ENCODE assay signal across 11 cellular contexts in the genomic region with DNA sequence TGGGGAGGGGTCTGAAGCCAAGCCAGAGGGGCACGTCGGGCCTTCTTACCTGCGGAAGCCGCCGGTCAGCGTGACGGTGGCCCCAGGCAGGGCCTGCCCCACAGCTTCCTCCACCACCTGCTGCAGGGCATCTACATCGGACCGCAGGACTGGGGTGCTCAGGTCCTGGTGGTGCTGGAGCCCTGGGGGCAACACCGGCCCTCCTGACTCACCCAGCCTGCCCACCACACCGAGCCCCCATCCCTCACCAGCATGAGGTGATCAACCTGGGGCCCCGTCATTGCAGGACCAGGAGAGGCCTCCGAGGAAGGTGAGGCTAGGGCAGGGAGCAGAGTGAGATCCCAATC. TPM values are rescaled to one million over a fixed set of nuclear protein-coding genes. Genes with fewer than 3 reads are reported as not detected.
A peak's percentile ranks its signal among the peaks of the same experiment; 100 is the strongest.
DNase-seq lines count a peak whose midpoint lies in the region; ATAC-seq, FAIRE-seq and TF ChIP-seq lines count a peak whose summit lies in the region.
"Had no signal": no experiment of that assay in that cellular context is flagged by ENCODE, and none has a peak within 500 bp of the region (broad histone marks: within the 10 kb centered on the region; RNA-seq: fewer than 3 reads in every experiment).

No MANE protein-coding gene starts in this region.

- no peaks in the 10 kb centered on the region for H4K20me1 ChIP-seq in endothelial cell of umbilical vein (replicated peaks; ENCODE audit: control insufficient read depth, extremely low read depth, insufficient read depth, low read length)

- dilution Hi-C loops in endothelial cell of umbilical vein (cut with MboI; ENCODE audit: extremely low pct_ligation_motif_present, low sequenced_read_pairs), result no loop called here

- peaks cover 0 to 2% (median 0%) of the 10 kb centered on the region in 7 donors for H3K9me3 Mint-ChIP-seq in CD14-positive monocyte
- H3K9me3 Mint-ChIP-seq: GM23338 had no signal

- POLR2A ChIA-PET in endothelial cell of umbilical vein (lab: Charles Lee), result no interaction called here

- peaks cover 27% of the 10 kb centered on the region for H3K4me1 ChIP-seq in endothelial cell of umbilical vein (ENCODE audit: control insufficient read depth, extremely low read depth, insufficient read depth, low read length)
- H3K4me1 ChIP-seq in gastrocnemius medialis, result peaks cover 41 to 51% of the 10 kb centered on the region in 2 donors

- peak overlapping the region; percentile 95 to 99 (median 98) for H3K27ac Mint-ChIP-seq in CD14-positive monocyte
- H3K27ac Mint-ChIP-seq: GM23338 had no signal

- CTCF ChIA-PET in endothelial cell of umbilical vein (lab: Charles Lee), result interaction anchor here (1.3 kb wide), 2 partner anchors 9 to 15 kb away, joined by 3 to 4 read pairs; a partner anchor contains a TSS

- ATAC-seq in HG03432 (IDR thresholded peaks at IDR 0.05; ENCODE audit: unreplicated experiment) (peak; percentile 7), gastrocnemius medialis (no peak), GM21825 (IDR thresholded peaks at IDR 0.05; ENCODE audit: unreplicated experiment) (no peak)

- peaks cover 0 to 4% (median 0%) of the 10 kb centered on the region in 3 donors for H3K27me3 Mint-ChIP-seq in CD14-positive monocyte (ENCODE audit: low read depth in 3 of 3)

- TF ChIP-seq CTCF in CD14-positive monocyte (IDR thresholded peaks at IDR 0.05) (no peak), endothelial cell of umbilical vein (IDR thresholded peaks at IDR 0.05; ENCODE audit: extremely low read depth in 1 of 2, insufficient read depth in 1 of 2, low read depth in 1 of 2, low read length in 2 of 2) (no peak), gastrocnemius medialis (IDR thresholded peaks at IDR 0.05 in 4 of 5, conservative IDR thresholded peaks at IDR 0.05 in 1 of 5) (no peak)

- H3K4me3 ChIP-seq in endothelial cell of umbilical vein (replicated peaks in 1 of 3; ENCODE audit: insufficient read depth in 1 of 3, low read depth in 1 of 3, low read length in 3 of 3) (no peak overlapping the region), gastrocnemius medialis (no peak overlapping the region)
- H3K4me3 ChIP-seq: GM23338 had no signal

- DNase-seq in CD14-positive monocyte (ENCODE audit: low spot score) (no peak), endothelial cell of umbilical vein (ENCODE audit: low read depth, low spot score) (no peak), gastrocnemius medialis (no peak), OCI-M1 (lab: John Stamatoyannopoulos, UW) (no peak), AML-193 (lab: John Stamatoyannopoulos, UW) (no peak), hypothalamus (lab: John Stamatoyannopoulos, UW) (no peak)
- DNase-seq: COR-L47 had no signal

- H3K36me3 Mint-ChIP-seq in CD14-positive monocyte, result peaks cover 48 to 70% of the 10 kb centered on the region in 2 donors

- peak overlapping the region; percentile 57 for H3K9ac ChIP-seq in endothelial cell of umbilical vein (replicated peaks; ENCODE audit: extremely low read depth, insufficient read depth, low read length)

- H3K27me3 ChIP-seq in endothelial cell of umbilical vein (ENCODE audit: control insufficient read depth in 2 of 2, insufficient read depth in 2 of 2, low read length in 2 of 2) (no peaks in the 10 kb centered on the region), gastrocnemius medialis (no peaks in the 10 kb centered on the region)

- H2AFZ ChIP-seq in endothelial cell of umbilical vein (ENCODE audit: low read depth, low read length), result peak overlapping the region; percentile 30
- H2AFZ ChIP-seq: GM23338 had no signal

- no peaks in the 10 kb centered on the region for H3K9me1 ChIP-seq in endothelial cell of umbilical vein (replicated peaks; ENCODE audit: control insufficient read depth, extremely low read depth, insufficient read depth, low read length)

- H3K79me2 ChIP-seq in endothelial cell of umbilical vein (ENCODE audit: control insufficient read depth, insufficient read depth, low read length), result no peaks in the 10 kb centered on the region

- BruUV-seq in endothelial cell of umbilical vein (replicated peaks; lab: Mats Ljungman, UMichigan), result TSS peak; percentile 88

- H3K36me3 ChIP-seq in endothelial cell of umbilical vein (ENCODE audit: control insufficient read depth in 2 of 2, extremely low read depth in 1 of 2, insufficient read depth in 2 of 2, low read length in 2 of 2), result peaks cover 0 to 19% of the 10 kb centered on the region in 2 experiments
- H3K36me3 ChIP-seq in gastrocnemius medialis, result peaks cover 0 to 34% of the 10 kb centered on the region in 2 donors

- in situ Hi-C loops in gastrocnemius medialis (cut with MboI; ENCODE audit: low sequenced_read_pairs in 4 of 4), result no loop called here

- peaks cover 40% of the 10 kb centered on the region for H3K4me1 Mint-ChIP-seq in CD14-positive monocyte
- H3K4me1 Mint-ChIP-seq: GM23338 had no signal

- H3K27ac ChIP-seq in endothelial cell of umbilical vein (ENCODE audit: insufficient read depth, low read depth, low read length) (peak overlapping the region; percentile 95), gastrocnemius medialis (peak overlapping the region; percentile 71 to 87 (median 81))

- no peaks in the 10 kb centered on the region for H3K9me3 ChIP-seq in endothelial cell of umbilical vein (replicated peaks; ENCODE audit: control insufficient read depth, insufficient read depth, low read length)
- H3K9me3 ChIP-seq in gastrocnemius medialis, result no peaks in the 10 kb centered on the region

- H3K4me3 Mint-ChIP-seq in CD14-positive monocyte, result peak overlapping the region; percentile 62 to 80
- H3K4me3 Mint-ChIP-seq: GM23338 had no signal

- intact Hi-C loops in CD14-positive monocyte (cut with micrococcal nuclease) (loop anchor here in 1 of 2 donors (2.0 kb wide), 1 partner anchor 28 kb away; no protein-coding TSS in a partner anchor), endothelial cell of umbilical vein (cut with micrococcal nuclease) (loop anchor here (5.0 kb wide), 2 partner anchors 183 to 418 kb away; a partner anchor contains a TSS), gastrocnemius medialis (cut with DNase I; ENCODE audit: low total_unique reads) (no loop called here)

- TF ChIP-seq POLR2A in endothelial cell of umbilical vein (IDR thresholded peaks at IDR 0.05; ENCODE audit: low read depth, low read length) (no peak), gastrocnemius medialis (IDR thresholded peaks at IDR 0.05) (no peak)

- H3K4me2 ChIP-seq in endothelial cell of umbilical vein (ENCODE audit: insufficient read depth, low read length), result peak overlapping the region; percentile 23
- H3K4me2 ChIP-seq: GM23338 had no signal

- FAIRE-seq in endothelial cell of umbilical vein (lab: Jason Lieb, UNC), result no peak
- FAIRE-seq: RCC 7860 had no signal

RNA-seq across cellular contexts. Expression of a gene that starts 8.0 kb away (rescaled TPM):
- polyA plus RNA-seq in CD14-positive monocyte, result 1 to 10 TPM; 4.8 TPM
- 14.6 and 20.0 TPM in 2 replicates for total RNA-seq in endothelial cell of umbilical vein
- polyA plus RNA-seq in endothelial cell of umbilical vein, result 10.5 and 12.4 TPM in 2 replicates
- 6.0 and 8.2 TPM in 2 replicates for polyA plus RNA-seq in endothelial cell of umbilical vein (2011; cell fraction: cytosol; rRNA removed)
- polyA plus RNA-seq in endothelial cell of umbilical vein (2011; cell fraction: nucleus; rRNA removed), result 36.2 and 40.5 TPM in 2 replicates
- polyA plus RNA-seq in endothelial cell of umbilical vein (2012), result 12.3 and 14.3 TPM in 2 replicates
- 9.3 and 16.5 TPM in 2 replicates for polyA minus RNA-seq in endothelial cell of umbilical vein
- 7.8 TPM for polyA minus RNA-seq in endothelial cell of umbilical vein (2011; cell fraction: cytosol; rRNA and poly(A)+ RNA removed)
- 11.4 and 18.4 TPM in 2 replicates for polyA minus RNA-seq in endothelial cell of umbilical vein (2011; cell fraction: nucleus; rRNA and poly(A)+ RNA removed)
- total RNA-seq in gastrocnemius medialis, result 10 to 100 TPM; 11.1 to 34.6 (median 17.3) TPM

RNA-seq across cellular contexts. Expression of a gene that starts 9.0 kb away (rescaled TPM):
- polyA plus RNA-seq in CD14-positive monocyte (not detected), endothelial cell of umbilical vein (0.11 and 0.19 TPM in 2 replicates)
- total RNA-seq in endothelial cell of umbilical vein (not detected in 2 replicates), gastrocnemius medialis (100 to 1,000 TPM; 129 to 355 (median 306) TPM)
- polyA plus RNA-seq in endothelial cell of umbilical vein (2011; cell fraction: cytosol; rRNA removed), result 0.14 TPM in 1 of 2 replicates, not detected in the other
- 0.36 TPM in 1 of 2 replicates, not detected in the other for polyA plus RNA-seq in endothelial cell of umbilical vein (2011; cell fraction: nucleus; rRNA removed)
- polyA plus RNA-seq in endothelial cell of umbilical vein (2012), result not detected in 2 replicates
- not detected in 2 replicates for polyA minus RNA-seq in endothelial cell of umbilical vein
- not detected for polyA minus RNA-seq in endothelial cell of umbilical vein (2011; cell fraction: cytosol; rRNA and poly(A)+ RNA removed)
- polyA minus RNA-seq in endothelial cell of umbilical vein (2011; cell fraction: nucleus; rRNA and poly(A)+ RNA removed), result 0.58 TPM in 1 of 2 replicates, not detected in the other

RNA-seq across cellular contexts. Expression of a gene that starts 29.8 kb away (rescaled TPM):
- polyA plus RNA-seq in CD14-positive monocyte (100 to 1,000 TPM; 304 to 321 TPM), endothelial cell of umbilical vein (123 and 127 TPM in 2 replicates)
- total RNA-seq in endothelial cell of umbilical vein (92.1 and 94.0 TPM in 2 replicates), gastrocnemius medialis (10 to 100 TPM; 48.0 to 77.2 (median 56.0) TPM)
- 105 and 113 TPM in 2 replicates for polyA plus RNA-seq in endothelial cell of umbilical vein (2011; cell fraction: cytosol; rRNA removed)
- 82.6 and 86.3 TPM in 2 replicates for polyA plus RNA-seq in endothelial cell of umbilical vein (2011; cell fraction: nucleus; rRNA removed)
- 74.8 and 76.6 TPM in 2 replicates for polyA plus RNA-seq in endothelial cell of umbilical vein (2012)
- 90.7 and 99.1 TPM in 2 replicates for polyA minus RNA-seq in endothelial cell of umbilical vein
- 28.6 TPM for polyA minus RNA-seq in endothelial cell of umbilical vein (2011; cell fraction: cytosol; rRNA and poly(A)+ RNA removed)
- 31.1 and 43.7 TPM in 2 replicates for polyA minus RNA-seq in endothelial cell of umbilical vein (2011; cell fraction: nucleus; rRNA and poly(A)+ RNA removed)

RNA-seq across cellular contexts. Expression of a gene that starts 29.8 kb away (rescaled TPM):
- polyA plus RNA-seq in CD14-positive monocyte, result not detected
- total RNA-seq in endothelial cell of umbilical vein, result 47.7 and 48.0 TPM in 2 replicates
- 20.6 and 23.2 TPM in 2 replicates for polyA plus RNA-seq in endothelial cell of umbilical vein
- polyA plus RNA-seq in endothelial cell of umbilical vein (2011; cell fraction: cytosol; rRNA removed), result 20.3 and 22.0 TPM in 2 replicates
- 50.0 and 55.5 TPM in 2 replicates for polyA plus RNA-seq in endothelial cell of umbilical vein (2011; cell fraction: nucleus; rRNA removed)
- 59.1 and 107 TPM in 2 replicates for polyA plus RNA-seq in endothelial cell of umbilical vein (2012)
- polyA minus RNA-seq in endothelial cell of umbilical vein, result 15.0 and 22.1 TPM in 2 replicates
- not detected for polyA minus RNA-seq in endothelial cell of umbilical vein (2011; cell fraction: cytosol; rRNA and poly(A)+ RNA removed)
- polyA minus RNA-seq in endothelial cell of umbilical vein (2011; cell fraction: nucleus; rRNA and poly(A)+ RNA removed), result 9.6 and 14.7 TPM in 2 replicates
- 10 to 100 TPM in 2 of 4 donors, 1 to 10 TPM in 2; 5.8 to 23.6 (median 15.9) TPM for total RNA-seq in gastrocnemius medialis

RNA-seq across cellular contexts. Expression of a gene that starts 49.0 kb away (rescaled TPM):
- polyA plus RNA-seq in CD14-positive monocyte (10 to 100 TPM; 24.1 to 25.7 TPM), endothelial cell of umbilical vein (122 and 137 TPM in 2 replicates)
- total RNA-seq in endothelial cell of umbilical vein (96.5 and 106 TPM in 2 replicates), gastrocnemius medialis (10 to 100 TPM; 69.4 to 93.0 (median 77.7) TPM)
- 132 and 139 TPM in 2 replicates for polyA plus RNA-seq in endothelial cell of umbilical vein (2011; cell fraction: cytosol; rRNA removed)
- 102 and 114 TPM in 2 replicates for polyA plus RNA-seq in endothelial cell of umbilical vein (2011; cell fraction: nucleus; rRNA removed)
- polyA plus RNA-seq in endothelial cell of umbilical vein (2012), result 91.2 and 106 TPM in 2 replicates
- polyA minus RNA-seq in endothelial cell of umbilical vein, result 60.7 and 69.0 TPM in 2 replicates
- polyA minus RNA-seq in endothelial cell of umbilical vein (2011; cell fraction: cytosol; rRNA and poly(A)+ RNA removed), result 89.7 TPM
- polyA minus RNA-seq in endothelial cell of umbilical vein (2011; cell fraction: nucleus; rRNA and poly(A)+ RNA removed), result 27.3 and 32.8 TPM in 2 replicates

Comparison
In these comparisons a context has a peak if more than half of its experiments do, and no peak if none do; other contexts are left out.
1. RNA of a gene that starts 9.0 kb away (total RNA-seq): 129 to 355 TPM in gastrocnemius medialis; not detected in endothelial cell of umbilical vein; every median in the first group is over 100 times any median in the second.